In genomic region chr13:102642475-102642874, GRCh38 we compare ENCODE assay signal across 1 cellular context.
TF ChIP-seq lines count a peak whose summit lies in the region.

No MANE protein-coding gene starts in this region.

TF ChIP-seq in HepG2, 621 proteins besides CTCF, POLR2A, EP300 and RAD21:
- TF ChIP-seq FUBP1 (CRISPR knock-in tag; IDR thresholded peaks at IDR 0.05; ENCODE audit: borderline replicate concordance) (no peak), MZF1 (CRISPR knock-in tag; IDR thresholded peaks at IDR 0.05; ENCODE audit: borderline replicate concordance) (no peak), ZNF326 (CRISPR knock-in tag; IDR thresholded peaks at IDR 0.05; ENCODE audit: borderline replicate concordance) (no peak), CERS6 (CRISPR knock-in tag; IDR thresholded peaks at IDR 0.05) (no peak), NRL (CRISPR knock-in tag; IDR thresholded peaks at IDR 0.05; ENCODE audit: borderline replicate concordance) (no peak), ZNF44 (CRISPR knock-in tag; IDR thresholded peaks at IDR 0.05) (no peak), SMAD3 (CRISPR knock-in tag; IDR thresholded peaks at IDR 0.05) (no peak), MYC (CRISPR knock-in tag; IDR thresholded peaks at IDR 0.05; ENCODE audit: borderline replicate concordance) (no peak), SOX5 (CRISPR knock-in tag; IDR thresholded peaks at IDR 0.05; ENCODE audit: borderline replicate concordance) (no peak), GZF1 (CRISPR knock-in tag; IDR thresholded peaks at IDR 0.05) (no peak), RERE (CRISPR knock-in tag; IDR thresholded peaks at IDR 0.05; ENCODE audit: low read depth) (no peak), ZNF83 (CRISPR knock-in tag; IDR thresholded peaks at IDR 0.05; ENCODE audit: borderline replicate concordance) (no peak), SPEN (CRISPR knock-in tag; IDR thresholded peaks at IDR 0.05; ENCODE audit: low read depth) (no peak), JUND (CRISPR knock-in tag; IDR thresholded peaks at IDR 0.05) (no peak)
